Comparison of ENCODE assay signal across 9 cellular contexts in genomic region chr13:47459512-47459911, GRCh38.
A peak's percentile ranks its signal among the peaks of the same experiment; 100 is the strongest.
DNase-seq lines count a peak whose midpoint lies in the region; ATAC-seq and TF ChIP-seq lines count a peak whose summit lies in the region.
"Had no signal": no experiment of that assay in that cellular context is flagged by ENCODE, and none has a peak within 500 bp of the region (broad histone marks: within the 10 kb centered on the region; RNA-seq: fewer than 3 reads in every experiment).

No MANE protein-coding gene starts in this region.

- H3K4me1 Mint-ChIP-seq in CD4-positive, alpha-beta memory T cell = no peaks in the 10 kb centered on the region

- H3K9ac ChIP-seq in mesendoderm (ENCODE audit: low read length) = no peak overlapping the region

- H3K9me3 ChIP-seq in CD4-positive, alpha-beta memory T cell (ENCODE audit: control insufficient read depth in 1 of 2, low read length in 2 of 2) = no peaks in the 10 kb centered on the region

- no peak overlapping the region for H3K23ac ChIP-seq in mesendoderm (ENCODE audit: low read length)

- intact Hi-C loops in CD4-positive, alpha-beta memory T cell (cut with micrococcal nuclease) = no loop called here

- DNase-seq in CD1c-positive myeloid dendritic cell (ENCODE audit: extremely low spot score) (peak; percentile 16), KBM-7 (peak; percentile 16), mesendoderm (peak; percentile 43), UCSD-AML1 (lab: John Stamatoyannopoulos, UW; ENCODE audit: unreplicated experiment) (no peak), RPMI8226 (no peak)
- DNase-seq in CD4-positive, alpha-beta memory T cell = no peak
- DNase-seq: DMS79 treated with DMSO at 0.1 percent for 48 hours had no signal

- no peaks in the 10 kb centered on the region for H3K36me3 Mint-ChIP-seq in CD4-positive, alpha-beta memory T cell

- peak; percentile 23; the same call in 1 of the 2 replicates for TF ChIP-seq CTCF in WI38 (IDR thresholded peaks at IDR 0.05; ENCODE audit: low read depth, low read length)

- peaks cover 0 to 8% (median 4%) of the 10 kb centered on the region in 8 donors for H3K9me3 Mint-ChIP-seq in CD4-positive, alpha-beta memory T cell

- no peaks in the 10 kb centered on the region for H3K27me3 ChIP-seq in mesendoderm (ENCODE audit: insufficient read depth, low read length, poor library complexity)
- H3K27me3 ChIP-seq in CD4-positive, alpha-beta memory T cell (ENCODE audit: insufficient read depth, low read length) = no peaks in the 10 kb centered on the region

- H3K27ac Mint-ChIP-seq in CD4-positive, alpha-beta memory T cell = no peak overlapping the region

- no peak overlapping the region for H2BK5ac ChIP-seq in mesendoderm (ENCODE audit: low read length)

- no peak overlapping the region for H3K4me2 ChIP-seq in mesendoderm (ENCODE audit: low read length)

- no peak overlapping the region for H3K4ac ChIP-seq in mesendoderm (ENCODE audit: low read depth, low read length)

- no peak overlapping the region for H4K5ac ChIP-seq in mesendoderm (ENCODE audit: low read length)

- no peaks in the 10 kb centered on the region for H3K4me1 ChIP-seq in mesendoderm (ENCODE audit: control insufficient read depth, low read depth, low read length)
- H3K4me1 ChIP-seq in CD4-positive, alpha-beta memory T cell (ENCODE audit: insufficient read depth, low read length) = no peaks in the 10 kb centered on the region

- no peak overlapping the region for H3K18ac ChIP-seq in mesendoderm (ENCODE audit: low read length)

- H4K8ac ChIP-seq in mesendoderm (ENCODE audit: low read depth, low read length) = no peak overlapping the region

- H2BK120ac ChIP-seq in mesendoderm (ENCODE audit: low read depth, low read length) = no peak overlapping the region

- no peak overlapping the region for H3K27ac ChIP-seq in mesendoderm (ENCODE audit: low read depth, low read length)
- no peak overlapping the region for H3K27ac ChIP-seq in CD4-positive, alpha-beta memory T cell (ENCODE audit: low read depth, low read length)

- ATAC-seq in GM19397 (IDR thresholded peaks at IDR 0.05; ENCODE audit: unreplicated experiment) = no peak

- no peak overlapping the region for H2BK15ac ChIP-seq in mesendoderm (replicated peaks; ENCODE audit: low read depth)

- H3K4me3 Mint-ChIP-seq in CD4-positive, alpha-beta memory T cell = no peak overlapping the region

- H2AK5ac ChIP-seq in mesendoderm (ENCODE audit: low read length) = no peak overlapping the region

- no CpG with 5 or more reads among the region's 2 CpGs for WGBS in mesendoderm (ENCODE audit: extremely low coverage, insufficient coverage, low lambda C conversion rate)

- in situ Hi-C loops in KBM-7 (cut with MboI; ENCODE audit: low pct_unique_long_range_greater_than_20kb, low sequenced_read_pairs) = no loop called here

- no peaks in the 10 kb centered on the region for H3K36me3 ChIP-seq in mesendoderm (ENCODE audit: control insufficient read depth, insufficient read depth, low read length)
- H3K36me3 ChIP-seq in CD4-positive, alpha-beta memory T cell (ENCODE audit: insufficient read depth, low read length) = no peaks in the 10 kb centered on the region

- no peaks in the 10 kb centered on the region for H3K79me1 ChIP-seq in mesendoderm (ENCODE audit: low read length)

- CTCF ChIA-PET in CD4-positive, alpha-beta memory T cell (lab: Charles Lee; ENCODE audit: partially characterized antibody) = no interaction called here

- POLR2A ChIA-PET in CD4-positive, alpha-beta memory T cell (lab: Charles Lee; ENCODE audit: partially characterized antibody) = no interaction called here

- no peaks in the 10 kb centered on the region for H3K79me2 ChIP-seq in mesendoderm (ENCODE audit: control insufficient read depth, insufficient read depth, low read length)

- H3K27me3 Mint-ChIP-seq in CD4-positive, alpha-beta memory T cell = no peaks in the 10 kb centered on the region

- no peak overlapping the region for H3K4me3 ChIP-seq in WI38 (ENCODE audit: low read depth, low read length)
- no peak overlapping the region for H3K4me3 ChIP-seq in mesendoderm (ENCODE audit: low read length)
- H3K4me3 ChIP-seq in CD4-positive, alpha-beta memory T cell (ENCODE audit: low read length in 2 of 2) = no peak overlapping the region

- H3K56ac ChIP-seq in mesendoderm (ENCODE audit: low read length) = no peak overlapping the region

Comparison
In these comparisons a context has a peak if more than half of its experiments do, and no peak if none do; other contexts are left out.
1. DNase-seq: peak in CD1c-positive myeloid dendritic cell (single experiment), KBM-7 (single experiment) and mesendoderm (single experiment); none in CD4-positive, alpha-beta memory T cell (0 of 5), UCSD-AML1 (single experiment) and RPMI8226 (single experiment).